1 cellular context compared by ENCODE assay signal in the genomic region with DNA sequence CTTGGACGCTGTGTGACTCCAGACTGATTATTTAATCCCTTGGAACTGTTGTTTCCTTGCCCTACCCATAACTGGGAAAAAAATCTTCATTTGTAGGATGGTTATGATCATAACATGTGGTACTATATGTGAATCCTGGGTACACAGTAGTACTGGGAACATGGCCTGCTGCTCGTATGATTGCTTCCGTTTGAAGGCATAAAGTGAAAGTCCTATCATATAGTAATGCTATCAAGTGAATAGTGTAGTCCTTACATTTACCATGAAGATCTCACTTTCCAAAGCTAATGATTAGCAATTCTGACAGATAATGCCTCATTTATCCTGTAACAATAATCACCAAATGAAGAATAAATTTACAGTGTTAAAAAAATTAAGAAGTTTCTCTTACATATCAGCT.
TF ChIP-seq lines count a peak whose summit lies in the region.

No MANE protein-coding gene starts in this region.

TF ChIP-seq in K562, 482 proteins besides CTCF, POLR2A, EP300 and RAD21:
- TF ChIP-seq, protein P1, sequence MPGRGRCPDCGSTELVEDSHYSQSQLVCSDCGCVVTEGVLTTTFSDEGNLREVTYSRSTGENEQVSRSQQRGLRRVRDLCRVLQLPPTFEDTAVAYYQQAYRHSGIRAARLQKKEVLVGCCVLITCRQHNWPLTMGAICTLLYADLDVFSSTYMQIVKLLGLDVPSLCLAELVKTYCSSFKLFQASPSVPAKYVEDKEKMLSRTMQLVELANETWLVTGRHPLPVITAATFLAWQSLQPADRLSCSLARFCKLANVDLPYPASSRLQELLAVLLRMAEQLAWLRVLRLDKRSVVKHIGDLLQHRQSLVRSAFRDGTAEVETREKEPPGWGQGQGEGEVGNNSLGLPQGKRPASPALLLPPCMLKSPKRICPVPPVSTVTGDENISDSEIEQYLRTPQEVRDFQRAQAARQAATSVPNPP (IDR thresholded peaks at IDR 0.05; ENCODE audit: borderline replicate concordance, insufficient read depth, insufficient read length) = no peak
- TF ChIP-seq HDAC1 (IDR thresholded peaks at IDR 0.05) = no peak
- TF ChIP-seq ZNF444 (CRISPR knock-in tag; IDR thresholded peaks at IDR 0.05) = no peak
- no peak for TF ChIP-seq ATF7 (IDR thresholded peaks at IDR 0.05)
- no peak for TF ChIP-seq POLR2H (tag; IDR thresholded peaks at IDR 0.05; ENCODE audit: low read depth)
- no peak for TF ChIP-seq SRSF3 (IDR thresholded peaks at IDR 0.05; ENCODE audit: insufficient read depth, low read length)
- TF ChIP-seq MLX (CRISPR knock-in tag; conservative IDR thresholded peaks at IDR 0.05) = no peak
- no peak for TF ChIP-seq ZNF232 (CRISPR knock-in tag; IDR thresholded peaks at IDR 0.05)
- no peak for TF ChIP-seq HNRNPL (IDR thresholded peaks at IDR 0.05; ENCODE audit: low read depth, low read length)
- no peak for TF ChIP-seq MAFK (IDR thresholded peaks at IDR 0.05; ENCODE audit: low read length)
- TF ChIP-seq, protein P2, sequence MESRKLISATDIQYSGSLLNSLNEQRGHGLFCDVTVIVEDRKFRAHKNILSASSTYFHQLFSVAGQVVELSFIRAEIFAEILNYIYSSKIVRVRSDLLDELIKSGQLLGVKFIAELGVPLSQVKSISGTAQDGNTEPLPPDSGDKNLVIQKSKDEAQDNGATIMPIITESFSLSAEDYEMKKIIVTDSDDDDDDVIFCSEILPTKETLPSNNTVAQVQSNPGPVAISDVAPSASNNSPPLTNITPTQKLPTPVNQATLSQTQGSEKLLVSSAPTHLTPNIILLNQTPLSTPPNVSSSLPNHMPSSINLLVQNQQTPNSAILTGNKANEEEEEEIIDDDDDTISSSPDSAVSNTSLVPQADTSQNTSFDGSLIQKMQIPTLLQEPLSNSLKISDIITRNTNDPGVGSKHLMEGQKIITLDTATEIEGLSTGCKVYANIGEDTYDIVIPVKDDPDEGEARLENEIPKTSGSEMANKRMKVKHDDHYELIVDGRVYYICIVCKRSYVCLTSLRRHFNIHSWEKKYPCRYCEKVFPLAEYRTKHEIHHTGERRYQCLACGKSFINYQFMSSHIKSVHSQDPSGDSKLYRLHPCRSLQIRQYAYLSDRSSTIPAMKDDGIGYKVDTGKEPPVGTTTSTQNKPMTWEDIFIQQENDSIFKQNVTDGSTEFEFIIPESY (CRISPR knock-in tag; IDR thresholded peaks at IDR 0.05) = no peak
- TF ChIP-seq SRSF7 (optimal IDR thresholded peaks at IDR 0.05; ENCODE audit: low read depth, low read length) = no peak
- TF ChIP-seq, protein P3, sequence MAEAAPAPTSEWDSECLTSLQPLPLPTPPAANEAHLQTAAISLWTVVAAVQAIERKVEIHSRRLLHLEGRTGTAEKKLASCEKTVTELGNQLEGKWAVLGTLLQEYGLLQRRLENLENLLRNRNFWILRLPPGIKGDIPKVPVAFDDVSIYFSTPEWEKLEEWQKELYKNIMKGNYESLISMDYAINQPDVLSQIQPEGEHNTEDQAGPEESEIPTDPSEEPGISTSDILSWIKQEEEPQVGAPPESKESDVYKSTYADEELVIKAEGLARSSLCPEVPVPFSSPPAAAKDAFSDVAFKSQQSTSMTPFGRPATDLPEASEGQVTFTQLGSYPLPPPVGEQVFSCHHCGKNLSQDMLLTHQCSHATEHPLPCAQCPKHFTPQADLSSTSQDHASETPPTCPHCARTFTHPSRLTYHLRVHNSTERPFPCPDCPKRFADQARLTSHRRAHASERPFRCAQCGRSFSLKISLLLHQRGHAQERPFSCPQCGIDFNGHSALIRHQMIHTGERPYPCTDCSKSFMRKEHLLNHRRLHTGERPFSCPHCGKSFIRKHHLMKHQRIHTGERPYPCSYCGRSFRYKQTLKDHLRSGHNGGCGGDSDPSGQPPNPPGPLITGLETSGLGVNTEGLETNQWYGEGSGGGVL (CRISPR knock-in tag; IDR thresholded peaks at IDR 0.05) = no peak
TF ChIP-seq in K562: peak in this region for 0.
